ENCODE assay signal across 31 cellular contexts in the genomic region with DNA sequence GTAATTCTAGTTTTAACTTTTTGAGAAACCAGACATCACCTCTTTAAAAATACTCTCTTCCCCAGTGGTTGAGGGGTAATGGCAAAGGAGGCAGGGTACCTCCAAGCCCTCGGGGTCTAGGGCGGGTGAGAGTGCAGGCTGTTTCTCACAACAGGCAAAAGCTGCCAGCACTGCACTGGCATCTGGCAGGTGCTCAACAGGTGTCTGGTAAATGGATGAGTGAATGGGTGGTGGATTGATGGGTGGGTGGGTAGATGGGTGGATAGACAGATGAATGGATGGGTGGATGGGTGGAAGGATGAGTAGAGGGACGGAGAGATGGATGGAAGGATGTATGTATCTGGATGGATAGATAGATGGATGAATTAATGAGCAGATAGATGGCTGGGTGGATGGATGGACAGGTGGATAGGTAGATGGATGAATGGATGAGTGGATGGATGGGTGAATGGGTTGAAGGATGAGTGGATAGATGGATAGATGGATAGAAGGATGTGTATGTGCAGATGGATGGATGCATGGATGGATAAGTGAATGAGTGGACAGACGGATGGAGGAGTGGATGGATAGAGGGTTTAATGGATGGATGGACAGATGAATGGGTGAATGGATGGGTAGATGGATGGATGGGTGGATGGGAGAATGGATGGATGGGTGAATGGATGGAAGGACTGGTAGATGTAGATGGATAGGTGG.
"Had no signal": no experiment of that assay in that cellular context is flagged by ENCODE, and none has a peak within 500 bp of the region (broad histone marks: within the 10 kb centered on the region; RNA-seq: fewer than 3 reads in every experiment).

No MANE protein-coding gene starts in this region.

- H3K9me3 ChIP-seq: adrenal gland, body of pancreas, esophagus muscularis mucosa, gastrocnemius medialis, heart left ventricle had no signal

- H3K27ac ChIP-seq: adrenal gland, body of pancreas, esophagus muscularis mucosa, foreskin keratinocyte, gastrocnemius medialis, heart left ventricle, WERI-Rb-1 had no signal

- H3K36me3 ChIP-seq: gastrocnemius medialis had no signal

- ATAC-seq: activated CD8-positive, alpha-beta memory T cell treated with anti-CD3 and anti-CD28 coated beads, Interleukin-2, amount 10 ng/mL, durations not matched to agents 7 days and 5 days; activated CD8-positive, alpha-beta T cell treated with anti-CD3 and anti-CD28 coated beads, Interleukin-2, amount 10 ng/mL, durations not matched to agents 7 days and 5 days; body of pancreas; foreskin keratinocyte; gastrocnemius medialis; heart left ventricle had no signal

- DNase-seq: activated B cell treated with CpG ODN at 0.5 μM for 24 hours; activated CD4-positive, alpha-beta memory T cell treated with anti-CD3 and anti-CD28 coated beads for 36 hours; activated CD4-positive, alpha-beta T cell treated with anti-CD3 and anti-CD28 coated beads for 36 hours; activated CD4-positive, alpha-beta T cell treated with anti-CD3 and anti-CD28 coated beads, Interleukin-2, amount 10 ng/mL, durations not matched to agents 24 days and 14 days; activated CD4-positive, CD25-positive, alpha-beta regulatory T cell treated with anti-CD3 and anti-CD28 coated beads, Interleukin-2, amount 50 U/mL, for 72 hours; activated CD8-positive, alpha-beta memory T cell treated with anti-CD3 and anti-CD28 coated beads, Interleukin-2, amount 10 ng/mL, durations not matched to agents 7 days and 5 days; activated CD8-positive, alpha-beta memory T cell treated with anti-CD3 and anti-CD28 coated beads, Interleukin-2, amount 50 U/mL, for 4 hours; activated CD8-positive, alpha-beta T cell treated with anti-CD3 and anti-CD28 coated beads, Interleukin-2, amount 10 ng/mL, durations not matched to agents 7 days and 5 days; activated effector memory CD4-positive, alpha-beta T cell treated with anti-CD3 and anti-CD28 coated beads, Interleukin-2, amount 50 U/mL, for 16 hours; activated naive CD4-positive, alpha-beta T cell treated with anti-CD3 and anti-CD28 coated beads for 36 hours; activated naive CD8-positive, alpha-beta T cell treated with anti-CD3 and anti-CD28 coated beads for 36 hours; activated naive CD8-positive, alpha-beta T cell treated with anti-CD3 and anti-CD28 coated beads, Interleukin-2, amount 50 U/mL, for 24 hours; activated T-cell treated with anti-CD3 and anti-CD28 coated beads, Interleukin-2, amount 50 U/mL, for 1 hour; activated T-cell treated with anti-CD3 and anti-CD28 coated beads, Interleukin-2, amount 50 U/mL, for 48 hours; adrenal gland; amygdala; aorta; body of pancreas; central memory CD4-positive, alpha-beta T cell; cerebellar nuclear complex; cortex of kidney; effector CD4-positive, alpha-beta T cell; effector memory CD8-positive, alpha-beta T cell; erythroblast; foreskin keratinocyte; gastrocnemius medialis; glutamatergic neuron; heart left ventricle; T1000; WERI-Rb-1 had no signal

- H3K27me3 ChIP-seq: adrenal gland, body of pancreas, esophagus muscularis mucosa, foreskin keratinocyte, heart left ventricle had no signal

- H3K4me1 ChIP-seq: adrenal gland, body of pancreas, foreskin keratinocyte, gastrocnemius medialis had no signal

- H3K4me3 ChIP-seq: adrenal gland, body of pancreas, esophagus muscularis mucosa, gastrocnemius medialis, heart left ventricle had no signal
